25 cellular contexts compared by ENCODE assay signal in genomic region chr14:68692216-68692615, GRCh38.
DNase-seq lines count a peak whose midpoint lies in the region; ATAC-seq, FAIRE-seq and TF ChIP-seq lines count a peak whose summit lies in the region.
"Had no signal": no experiment of that assay in that cellular context is flagged by ENCODE, and none has a peak within 500 bp of the region (broad histone marks: within the 10 kb centered on the region; RNA-seq: fewer than 3 reads in every experiment).

No MANE protein-coding gene starts in this region.

- no peak for ATAC-seq in stimulated activated memory B cell treated with anti-CD40 and anti-IgM and Interleukin-4, amounts not matched to agents 10 μg/mL and 1 μg/mL and 100 μg/mL, for 72 hours
- ATAC-seq in lower lobe of right lung: no peak
- ATAC-seq: activated T-cell treated with anti-CD3 and anti-CD28 coated beads, Interleukin-2, amount 50 U/mL, for 4 hours had no signal

- H3K36me3 ChIP-seq in astrocyte (ENCODE audit: insufficient read depth, low read length): no peaks in the 10 kb centered on the region
- no peaks in the 10 kb centered on the region for H3K36me3 ChIP-seq in lower lobe of right lung
- H3K36me3 ChIP-seq in ascending aorta: no peaks in the 10 kb centered on the region
- H3K36me3 ChIP-seq: transverse colon had no signal

- peak overlapping the region; percentile 53 for H3K27ac Mint-ChIP-seq in astrocyte (ENCODE audit: unreplicated experiment)
- peak overlapping the region; percentile 84 for H3K27ac Mint-ChIP-seq in nephron progenitor cell
- H3K27ac Mint-ChIP-seq in stimulated activated memory B cell treated with anti-CD40 and anti-IgM and Interleukin-4, amounts not matched to agents 10 μg/mL and 1 μg/mL and 100 μg/mL, for 72 hours: peak overlapping the region; percentile 64

- peak; percentile 10 for DNase-seq in activated T-cell treated with anti-CD3 and anti-CD28 coated beads, Interleukin-2, amount 50 U/mL, for 1 hour
- DNase-seq in activated T-cell treated with anti-CD3 and anti-CD28 coated beads, Interleukin-2, amount 50 U/mL, for 48 hours: no peak
- DNase-seq in astrocyte (ENCODE audit: low read depth) (no peak), nephron progenitor cell (no peak), 8988T (no peak), lower lobe of right lung (no peak), ascending aorta (ENCODE audit: low spot score in 2 of 2) (no peak)
- DNase-seq: activated CD8-positive, alpha-beta memory T cell treated with anti-CD3 and anti-CD28 coated beads for 24 hours; activated naive CD4-positive, alpha-beta T cell treated with anti-CD3 and anti-CD28 coated beads, Interleukin-2, amount 50 U/mL, for 16 hours; activated T-cell treated with anti-CD3 and anti-CD28 coated beads, Interleukin-2, amount 50 U/mL, for 4 hours; Caco-2; DMS79; GF-D8; head of caudate nucleus; kidney glomerular epithelial cell; NCI-H1048; NCI-H187 treated with DMSO at 0.1 percent for 48 hours; NCI-H226; T-helper 1 cell; transverse colon had no signal

- H3K9ac ChIP-seq in astrocyte (ENCODE audit: low read length): no peak overlapping the region

- peaks cover 53% of the 10 kb centered on the region for H3K4me1 ChIP-seq in astrocyte (ENCODE audit: insufficient read depth, low read length)
- peaks cover 31% of the 10 kb centered on the region for H3K4me1 ChIP-seq in lower lobe of right lung
- peaks cover 0 to 28% of the 10 kb centered on the region in 2 donors for H3K4me1 ChIP-seq in ascending aorta

- H3K27me3 Mint-ChIP-seq in astrocyte (ENCODE audit: low read depth, unreplicated experiment) (no peaks in the 10 kb centered on the region), nephron progenitor cell (ENCODE audit: low read depth, poor library complexity) (no peaks in the 10 kb centered on the region)
- no peaks in the 10 kb centered on the region for H3K27me3 Mint-ChIP-seq in stimulated activated memory B cell treated with anti-CD40 and anti-IgM and Interleukin-4, amounts not matched to agents 10 μg/mL and 1 μg/mL and 100 μg/mL, for 72 hours
- H3K27me3 Mint-ChIP-seq: central memory CD8-positive, alpha-beta T cell had no signal

- TF ChIP-seq CTCF in astrocyte (IDR thresholded peaks at IDR 0.05; ENCODE audit: insufficient read depth, low read depth, low read length): no peak
- TF ChIP-seq CTCF in nephron progenitor cell (IDR thresholded peaks at IDR 0.05): no peak
- no peak for TF ChIP-seq CTCF in lower lobe of right lung (IDR thresholded peaks at IDR 0.05)
- no peak for TF ChIP-seq CTCF in ascending aorta (IDR thresholded peaks at IDR 0.05)

- no peaks in the 10 kb centered on the region for H3K9me3 ChIP-seq in astrocyte (ENCODE audit: insufficient read depth, low read depth, low read length)
- no peaks in the 10 kb centered on the region for H3K9me3 ChIP-seq in lower lobe of right lung
- no peaks in the 10 kb centered on the region for H3K9me3 ChIP-seq in ascending aorta
- H3K9me3 ChIP-seq: Caco-2, transverse colon had no signal

- FAIRE-seq in astrocyte (lab: Jason Lieb, UNC): no peak
- FAIRE-seq: GM18507 had no signal

- H3K36me3 Mint-ChIP-seq in astrocyte (ENCODE audit: low read depth, unreplicated experiment) (no peaks in the 10 kb centered on the region), nephron progenitor cell (ENCODE audit: low read depth) (no peaks in the 10 kb centered on the region)
- no peaks in the 10 kb centered on the region for H3K36me3 Mint-ChIP-seq in stimulated activated memory B cell treated with anti-CD40 and anti-IgM and Interleukin-4, amounts not matched to agents 10 μg/mL and 1 μg/mL and 100 μg/mL, for 72 hours

- H3K79me2 ChIP-seq in astrocyte (ENCODE audit: insufficient read depth, low read length): no peaks in the 10 kb centered on the region

- no peak overlapping the region for H2AFZ ChIP-seq in astrocyte (ENCODE audit: low read depth, low read length)

- intact Hi-C loops in lower lobe of right lung (cut with DNase I) (no loop called here), ascending aorta (cut with DNase I) (no loop called here)

- H3K27ac ChIP-seq in astrocyte (ENCODE audit: low read depth, low read length): no peak overlapping the region
- no peak overlapping the region for H3K27ac ChIP-seq in lower lobe of right lung
- H3K27ac ChIP-seq in ascending aorta: no peak overlapping the region
- H3K27ac ChIP-seq: 22Rv1, transverse colon had no signal

- H3K9me3 Mint-ChIP-seq in astrocyte (ENCODE audit: unreplicated experiment): no peaks in the 10 kb centered on the region
- peaks cover 4% of the 10 kb centered on the region for H3K9me3 Mint-ChIP-seq in nephron progenitor cell
- H3K9me3 Mint-ChIP-seq in stimulated activated memory B cell treated with anti-CD40 and anti-IgM and Interleukin-4, amounts not matched to agents 10 μg/mL and 1 μg/mL and 100 μg/mL, for 72 hours: no peaks in the 10 kb centered on the region
- H3K9me3 Mint-ChIP-seq: activated T-cell treated with anti-CD3 and anti-CD28 coated beads, Interleukin-2, amount 50 U/mL, for 4 hours; central memory CD8-positive, alpha-beta T cell had no signal

- peaks cover 49% of the 10 kb centered on the region for H3K4me1 Mint-ChIP-seq in astrocyte (ENCODE audit: low read depth, unreplicated experiment)
- peaks cover 71% of the 10 kb centered on the region for H3K4me1 Mint-ChIP-seq in nephron progenitor cell
- peaks cover 76% of the 10 kb centered on the region for H3K4me1 Mint-ChIP-seq in stimulated activated memory B cell treated with anti-CD40 and anti-IgM and Interleukin-4, amounts not matched to agents 10 μg/mL and 1 μg/mL and 100 μg/mL, for 72 hours

- H3K4me2 ChIP-seq in astrocyte (ENCODE audit: low read length): no peak overlapping the region

- no peaks in the 10 kb centered on the region for H3K27me3 ChIP-seq in astrocyte (ENCODE audit: insufficient read depth, low read length)
- no peaks in the 10 kb centered on the region for H3K27me3 ChIP-seq in lower lobe of right lung (ENCODE audit: low read depth)
- H3K27me3 ChIP-seq in ascending aorta: no peaks in the 10 kb centered on the region
- H3K27me3 ChIP-seq: transverse colon had no signal

- no peak overlapping the region for H3K4me3 ChIP-seq in astrocyte (ENCODE audit: insufficient read depth, low read depth, low read length)
- H3K4me3 ChIP-seq in lower lobe of right lung: no peak overlapping the region
- H3K4me3 ChIP-seq in ascending aorta: no peak overlapping the region
- H3K4me3 ChIP-seq: lung, transverse colon had no signal

- H3K4me3 Mint-ChIP-seq in astrocyte (ENCODE audit: unreplicated experiment) (no peak overlapping the region), nephron progenitor cell (peak overlapping the region; percentile 6)
- H3K4me3 Mint-ChIP-seq in stimulated activated memory B cell treated with anti-CD40 and anti-IgM and Interleukin-4, amounts not matched to agents 10 μg/mL and 1 μg/mL and 100 μg/mL, for 72 hours: no peak overlapping the region
- H3K4me3 Mint-ChIP-seq: activated T-cell treated with anti-CD3 and anti-CD28 coated beads, Interleukin-2, amount 50 U/mL, for 4 hours; central memory CD8-positive, alpha-beta T cell had no signal

- no peaks in the 10 kb centered on the region for H4K20me1 ChIP-seq in astrocyte (ENCODE audit: insufficient read depth, low read length)
